26 cellular contexts compared by ENCODE assay signal in genomic region chr11:36161572-36161971, GRCh38.
"Had no signal": no experiment of that assay in that cellular context is flagged by ENCODE, and none has a peak within 500 bp of the region (broad histone marks: within the 10 kb centered on the region; RNA-seq: fewer than 3 reads in every experiment).

No MANE protein-coding gene starts in this region.

- H3K4me1 ChIP-seq: pancreas, right lobe of liver had no signal

- H3K4me3 Mint-ChIP-seq: naive thymus-derived CD4-positive, alpha-beta T cell; natural killer cell treated with Interleukin-12 subunit alpha and Interleukin-12 subunit beta and Interleukin-15 and Interleukin-18, amount 100 ng/mL, for 72 hours; neural crest cell; stimulated activated naive B cell treated with anti-CD40 and anti-IgM and Interleukin-4, amounts not matched to agents 10 μg/mL and 1 μg/mL and 100 μg/mL, for 72 hours had no signal

- H3K36me3 ChIP-seq: heart right ventricle, lower lobe of right lung, pancreas, prostate gland, right lobe of liver, stomach, thyroid gland, transverse colon, upper lobe of left lung, vagina had no signal

- H3K36me3 Mint-ChIP-seq: naive thymus-derived CD4-positive, alpha-beta T cell; natural killer cell treated with Interleukin-12 subunit alpha and Interleukin-12 subunit beta and Interleukin-15 and Interleukin-18, amount 100 ng/mL, for 72 hours; stimulated activated naive B cell treated with anti-CD40 and anti-IgM and Interleukin-4, amounts not matched to agents 10 μg/mL and 1 μg/mL and 100 μg/mL, for 72 hours had no signal

- H3K4me1 Mint-ChIP-seq: naive thymus-derived CD4-positive, alpha-beta T cell; stimulated activated naive B cell treated with anti-CD40 and anti-IgM and Interleukin-4, amounts not matched to agents 10 μg/mL and 1 μg/mL and 100 μg/mL, for 72 hours had no signal

- ATAC-seq: mucosa of descending colon; naive thymus-derived CD4-positive, alpha-beta T cell; natural killer cell treated with Interleukin-12 subunit alpha and Interleukin-12 subunit beta and Interleukin-15 and Interleukin-18, amount 100 ng/mL, for 72 hours; pancreas; right lobe of liver; stimulated activated naive B cell treated with anti-CD40 and anti-IgM and Interleukin-4, amounts not matched to agents 10 μg/mL and 1 μg/mL and 100 μg/mL, for 72 hours; stimulated activated naive CD8-positive, alpha-beta T cell treated with anti-CD3 and anti-CD28 coated beads, Interleukin-15, Interleukin-2, amounts not matched to agents 100 U/mL and 50 U/mL, for 24 hours had no signal

- H3K27ac ChIP-seq: hepatocyte, lower lobe of right lung, pancreas, prostate gland, right lobe of liver, stomach, testis, thyroid gland, transverse colon, upper lobe of left lung, vagina had no signal

- H3K4me3 ChIP-seq: heart right ventricle, hepatocyte, lower lobe of right lung, mucosa of descending colon, pancreas, prostate gland, right lobe of liver, smooth muscle cell, stomach, testis, thyroid gland, transverse colon, upper lobe of left lung, vagina had no signal

- H3K79me2 ChIP-seq: hepatocyte had no signal

- DNase-seq: heart right ventricle; islet precursor cell; lower lobe of right lung; mesendoderm; midbrain; mucosa of descending colon; naive thymus-derived CD4-positive, alpha-beta T cell; nucleus accumbens; pancreas; posterior cingulate gyrus; right lobe of liver; stimulated activated CD4-positive, alpha-beta T cell treated with anti-CD3 and anti-CD28 coated beads, Interleukin-1b, Interleukin-23, amount 100 ng/mL, for 48 hours; stimulated activated CD4-positive, alpha-beta T cell treated with anti-CD3 and anti-CD28 coated beads, Interleukin-4, amount 100 ng/mL, for 1 hour; stimulated activated naive B cell treated with anti-CD40 and anti-IgM and Interleukin-4, amounts not matched to agents 10 μg/mL and 1 μg/mL and 100 μg/mL, for 72 hours; stimulated activated naive CD8-positive, alpha-beta T cell treated with anti-CD3 and anti-CD28 coated beads, Interleukin-15, Interleukin-2, amounts not matched to agents 100 U/mL and 50 U/mL, for 24 hours; stomach; testis; thyroid gland; transverse colon; upper lobe of left lung had no signal

- H3K9me3 Mint-ChIP-seq: natural killer cell treated with Interleukin-12 subunit alpha and Interleukin-12 subunit beta and Interleukin-15 and Interleukin-18, amount 100 ng/mL, for 72 hours; neural crest cell; stimulated activated naive B cell treated with anti-CD40 and anti-IgM and Interleukin-4, amounts not matched to agents 10 μg/mL and 1 μg/mL and 100 μg/mL, for 72 hours had no signal

- H3K4me2 ChIP-seq: hepatocyte, smooth muscle cell had no signal

- H2AFZ ChIP-seq: hepatocyte had no signal

- H3K27me3 ChIP-seq: heart right ventricle, hepatocyte, pancreas, right lobe of liver, stomach, testis, thyroid gland, transverse colon, upper lobe of left lung, vagina had no signal

- H3K9me3 ChIP-seq: heart right ventricle, lower lobe of right lung, mucosa of descending colon, pancreas, prostate gland, right lobe of liver, stomach, testis, thyroid gland, transverse colon, upper lobe of left lung, vagina had no signal

- H3K27ac Mint-ChIP-seq: naive thymus-derived CD4-positive, alpha-beta T cell; natural killer cell treated with Interleukin-12 subunit alpha and Interleukin-12 subunit beta and Interleukin-15 and Interleukin-18, amount 100 ng/mL, for 72 hours; stimulated activated naive B cell treated with anti-CD40 and anti-IgM and Interleukin-4, amounts not matched to agents 10 μg/mL and 1 μg/mL and 100 μg/mL, for 72 hours had no signal
